8 cellular contexts compared by ENCODE assay signal in the genomic region with DNA sequence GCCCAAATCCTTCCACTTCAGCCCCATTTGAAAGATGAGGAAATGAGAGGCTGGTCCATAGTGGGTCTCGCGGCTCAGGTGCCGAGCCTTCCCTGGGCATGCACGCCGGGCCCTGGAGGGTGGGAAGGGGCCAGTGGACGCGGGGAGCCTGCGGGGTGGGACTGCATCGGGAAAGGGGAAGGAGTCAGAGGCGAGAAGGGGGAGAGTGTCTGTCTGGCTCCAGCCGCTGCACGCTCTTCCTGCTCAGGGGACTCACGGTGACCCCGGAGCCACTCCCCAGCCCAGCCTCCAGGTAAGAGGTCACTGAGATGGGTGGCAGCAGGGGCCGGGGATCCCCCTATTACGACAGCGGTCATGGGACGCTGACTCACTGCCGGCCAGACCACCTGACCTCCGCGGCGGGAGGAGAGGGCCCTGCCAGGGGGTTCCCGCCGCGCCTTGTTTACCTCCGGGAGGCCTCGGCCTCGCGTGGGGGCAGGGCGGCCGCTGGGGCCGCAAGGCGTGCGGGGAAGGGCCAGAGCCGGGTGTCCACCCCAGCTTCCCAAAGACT. TPM values are rescaled to one million over a fixed set of nuclear protein-coding genes. Genes with fewer than 3 reads are reported as not detected.
DNase-seq lines count a peak whose midpoint lies in the region; ATAC-seq, FAIRE-seq and TF ChIP-seq lines count a peak whose summit lies in the region.

No MANE protein-coding gene starts in this region.

- H3K27me3 ChIP-seq in CD4-positive, alpha-beta T cell (ENCODE audit: control insufficient read depth, insufficient read depth, low read length): no peaks in the 10 kb centered on the region

- H3K36me3 Mint-ChIP-seq in CD4-positive, alpha-beta T cell (ENCODE audit: low read depth): peaks cover 25% of the 10 kb centered on the region
- H3K36me3 Mint-ChIP-seq in nephron progenitor cell (ENCODE audit: low read depth): peaks cover 18% of the 10 kb centered on the region
- H3K36me3 Mint-ChIP-seq in stimulated activated naive CD8-positive, alpha-beta T cell treated with anti-CD3 and anti-CD28 coated beads, Interleukin-15, Interleukin-2, amounts not matched to agents 100 ng/mL and 50 ng/mL, for 24 hours (ENCODE audit: low read depth): peaks cover 12% of the 10 kb centered on the region

- no peak for TF ChIP-seq CTCF in CD4-positive, alpha-beta T cell (IDR thresholded peaks at IDR 0.05)
- TF ChIP-seq CTCF in fibroblast of pulmonary artery (IDR thresholded peaks at IDR 0.05; ENCODE audit: low read length, missing control alignments) (no peak), nephron progenitor cell (IDR thresholded peaks at IDR 0.05) (no peak)

- H3K9me3 Mint-ChIP-seq in CD4-positive, alpha-beta T cell: no peaks in the 10 kb centered on the region
- H3K9me3 Mint-ChIP-seq in nephron progenitor cell: no peaks in the 10 kb centered on the region
- no peaks in the 10 kb centered on the region for H3K9me3 Mint-ChIP-seq in stimulated activated naive CD8-positive, alpha-beta T cell treated with anti-CD3 and anti-CD28 coated beads, Interleukin-15, Interleukin-2, amounts not matched to agents 100 ng/mL and 50 ng/mL, for 24 hours

- H3K4me3 ChIP-seq in fibroblast of pulmonary artery (replicated peaks; ENCODE audit: low read depth, low read length): peak overlapping the region; percentile 36

- CTCF ChIA-PET in CD4-positive, alpha-beta T cell (lab: Charles Lee): no interaction called here

- peak; percentile 45 for ATAC-seq in CD4-positive, alpha-beta T cell (ENCODE audit: poor library complexity)
- ATAC-seq in GM19328 (IDR thresholded peaks at IDR 0.05; ENCODE audit: unreplicated experiment) (peak; percentile 51), HG03457 (IDR thresholded peaks at IDR 0.05; ENCODE audit: unreplicated experiment) (peak; percentile 47)

- H3K27me3 Mint-ChIP-seq in CD4-positive, alpha-beta T cell: peaks cover 5% of the 10 kb centered on the region
- H3K27me3 Mint-ChIP-seq in nephron progenitor cell (ENCODE audit: low read depth, poor library complexity): peaks cover 16% of the 10 kb centered on the region
- H3K27me3 Mint-ChIP-seq in stimulated activated naive CD8-positive, alpha-beta T cell treated with anti-CD3 and anti-CD28 coated beads, Interleukin-15, Interleukin-2, amounts not matched to agents 100 ng/mL and 50 ng/mL, for 24 hours: no peaks in the 10 kb centered on the region

- H3K4me1 Mint-ChIP-seq in CD4-positive, alpha-beta T cell (ENCODE audit: low read depth): peaks cover 56% of the 10 kb centered on the region
- peaks cover 43% of the 10 kb centered on the region for H3K4me1 Mint-ChIP-seq in nephron progenitor cell
- peaks cover 51% of the 10 kb centered on the region for H3K4me1 Mint-ChIP-seq in stimulated activated naive CD8-positive, alpha-beta T cell treated with anti-CD3 and anti-CD28 coated beads, Interleukin-15, Interleukin-2, amounts not matched to agents 100 ng/mL and 50 ng/mL, for 24 hours (ENCODE audit: low read depth)

- H3K27ac Mint-ChIP-seq in CD4-positive, alpha-beta T cell: peak overlapping the region; percentile 78
- no peak overlapping the region for H3K27ac Mint-ChIP-seq in nephron progenitor cell
- peak overlapping the region; percentile 84 for H3K27ac Mint-ChIP-seq in stimulated activated naive CD8-positive, alpha-beta T cell treated with anti-CD3 and anti-CD28 coated beads, Interleukin-15, Interleukin-2, amounts not matched to agents 100 ng/mL and 50 ng/mL, for 24 hours

- peak overlapping the region; percentile 84 for H3K4me3 Mint-ChIP-seq in CD4-positive, alpha-beta T cell
- peak overlapping the region; percentile 34 for H3K4me3 Mint-ChIP-seq in nephron progenitor cell
- H3K4me3 Mint-ChIP-seq in stimulated activated naive CD8-positive, alpha-beta T cell treated with anti-CD3 and anti-CD28 coated beads, Interleukin-15, Interleukin-2, amounts not matched to agents 100 ng/mL and 50 ng/mL, for 24 hours: peak overlapping the region; percentile 71

- peak overlapping the region; percentile 96 for H3K27ac ChIP-seq in CD4-positive, alpha-beta T cell (ENCODE audit: low read depth, low read length)

- FAIRE-seq in RCC 7860 (lab: Jason Lieb, UNC): peak; percentile 70

- POLR2A ChIA-PET in CD4-positive, alpha-beta T cell (lab: Charles Lee): interaction anchor here (1.0 to 4.5 kb wide), 5 partner anchors 8 to 86 kb away, joined by 3 to 48 read pairs (median 13); a partner anchor contains a TSS

- intact Hi-C loops in CD4-positive, alpha-beta T cell (cut with DNase I, micrococcal nuclease): no loop called here

- no peaks in the 10 kb centered on the region for H3K9me3 ChIP-seq in CD4-positive, alpha-beta T cell (ENCODE audit: control insufficient read depth, low read length)

- DNase-seq in CD4-positive, alpha-beta T cell: peak; percentile 66 to 84 (median 77)
- DNase-seq in RCC 7860 (ENCODE audit: low spot score) (peak; percentile 92), fibroblast of pulmonary artery (ENCODE audit: low read depth) (peak; percentile 96), nephron progenitor cell (peak; percentile 57)
- DNase-seq in activated effector memory CD4-positive, alpha-beta T cell treated with Interleukin-2 at 50 U/mL for 16 hours: peak; percentile 83

RNA-seq across cellular contexts. Expression of a gene that starts 1.9 kb away (rescaled TPM):
- 100 to 1,000 TPM; 260 to 267 TPM for total RNA-seq in CD4-positive, alpha-beta T cell

RNA-seq across cellular contexts. Expression of a gene that starts 12.2 kb away (rescaled TPM):
- total RNA-seq in CD4-positive, alpha-beta T cell: 100 to 1,000 TPM; 141 to 145 TPM

RNA-seq across cellular contexts. Expression of a gene that starts 25.0 kb away (rescaled TPM):
- total RNA-seq in CD4-positive, alpha-beta T cell: 1 to 10 TPM; 3.6 to 4.2 TPM

RNA-seq across cellular contexts. Expression of a gene that starts 39.8 kb away (rescaled TPM):
- 10 to 100 TPM; 31.8 to 32.8 TPM for total RNA-seq in CD4-positive, alpha-beta T cell

Comparison
In these comparisons a context has a peak if more than half of its experiments do, and no peak if none do; other contexts are left out.
1. Peak in every context shown above with its lines: DNase-seq, ATAC-seq, H3K4me3 ChIP-seq and H3K27ac ChIP-seq.
2. H3K4me3 Mint-ChIP-seq: peak in every context shown above with its lines; median percentile 84 in CD4-positive, alpha-beta T cell; 71 in stimulated activated naive CD8-positive, alpha-beta T cell treated with anti-CD3 and anti-CD28 coated beads, Interleukin-15, Interleukin-2, amounts not matched to agents 100 ng/mL and 50 ng/mL, for 24 hours; 34 in nephron progenitor cell.